ENCODE assay signal across 9 cellular contexts in the genomic region with DNA sequence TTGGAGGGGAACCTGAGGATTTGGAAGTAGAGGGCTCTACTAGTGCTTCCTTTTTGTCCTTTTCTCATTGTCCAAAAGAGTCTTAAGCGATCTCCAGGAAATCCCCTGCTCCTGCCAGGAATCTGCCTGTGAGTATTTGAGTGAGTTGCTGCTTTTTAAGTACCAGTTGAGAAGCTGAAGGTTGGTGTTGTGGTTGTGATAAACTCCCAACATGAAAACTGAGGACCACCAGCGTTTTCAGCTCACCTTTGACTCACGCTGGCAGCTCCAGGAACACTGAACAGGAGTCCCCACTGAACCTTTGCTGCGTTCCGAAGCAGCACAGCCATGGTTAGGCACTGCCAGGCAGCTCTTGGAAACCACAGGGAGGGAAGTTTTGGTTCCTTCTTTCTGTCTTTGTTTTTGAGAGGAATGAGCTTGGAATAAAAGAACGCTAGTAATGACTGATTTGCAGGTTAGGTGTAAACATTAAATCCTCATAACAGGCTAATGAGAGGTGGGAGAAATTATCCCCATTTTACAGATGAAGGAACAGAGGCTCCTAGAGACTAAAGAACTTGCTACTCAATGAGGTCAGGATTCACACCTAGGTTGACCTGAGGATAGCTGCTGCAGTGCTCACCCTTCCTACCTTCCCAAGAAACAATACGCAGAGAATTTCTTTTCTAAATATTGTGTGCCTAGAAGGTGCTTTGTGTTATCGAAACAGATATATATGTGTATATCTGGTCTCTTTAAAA.
DNase-seq lines count a peak whose midpoint lies in the region.
"Had no signal": no experiment of that assay in that cellular context is flagged by ENCODE, and none has a peak within 500 bp of the region (broad histone marks: within the 10 kb centered on the region; RNA-seq: fewer than 3 reads in every experiment).

No MANE protein-coding gene starts in this region.

- H3K27me3 ChIP-seq in ectodermal cell (ENCODE audit: control insufficient read depth, insufficient read depth, low read length, poor library complexity, severe bottlenecking) (no peaks in the 10 kb centered on the region), muscle layer of colon (ENCODE audit: control insufficient read depth in 1 of 2, insufficient read depth in 2 of 2, low read length in 2 of 2) (no peaks in the 10 kb centered on the region)
- H3K27me3 ChIP-seq: pancreas had no signal

- H3K36me3 Mint-ChIP-seq in activated T-cell treated with anti-CD3 and anti-CD28 coated beads, Interleukin-2, amount 50 U/mL, for 24 hours (ENCODE audit: low read depth): no peaks in the 10 kb centered on the region

- 47 to 57% methylated on average over 6 to 8 of the region's 8 CpGs for WGBS in ectodermal cell, 2 experiments

- no peaks in the 10 kb centered on the region for H3K27me3 Mint-ChIP-seq in activated T-cell treated with anti-CD3 and anti-CD28 coated beads, Interleukin-2, amount 50 U/mL, for 24 hours

- DNase-seq in A172 (ENCODE audit: low spot score): peak; percentile 58
- DNase-seq in Kasumi-1 (lab: John Stamatoyannopoulos, UW): peak; percentile 21 to 33
- DNase-seq in activated naive CD4-positive, alpha-beta T cell treated with anti-CD3 and anti-CD28 coated beads, Interleukin-2, amount 50 U/mL, for 16 hours: no peak
- DNase-seq in NCI-H1048 (lab: John Stamatoyannopoulos, UW): no peak
- no peak for DNase-seq in activated T-cell treated with anti-CD3 and anti-CD28 coated beads, Interleukin-2, amount 50 U/mL, for 24 hours
- no peak for DNase-seq in SHP77 (lab: John Stamatoyannopoulos, UW)
- DNase-seq: pancreas had no signal

- H3K4me3 Mint-ChIP-seq in activated T-cell treated with anti-CD3 and anti-CD28 coated beads, Interleukin-2, amount 50 U/mL, for 24 hours: no peak overlapping the region

- H3K4me1 Mint-ChIP-seq in activated T-cell treated with anti-CD3 and anti-CD28 coated beads, Interleukin-2, amount 50 U/mL, for 24 hours (ENCODE audit: low read depth): peaks cover 36% of the 10 kb centered on the region

- H3K27ac Mint-ChIP-seq in activated T-cell treated with anti-CD3 and anti-CD28 coated beads, Interleukin-2, amount 50 U/mL, for 24 hours: no peak overlapping the region

- H3K4me3 ChIP-seq in ectodermal cell (ENCODE audit: insufficient read depth, low read depth, low read length) (no peak overlapping the region), muscle layer of colon (ENCODE audit: low read depth in 1 of 2, low read length in 2 of 2) (peak overlapping the region; percentile 42 to 48)

- H3K4me1 ChIP-seq in ectodermal cell (ENCODE audit: control insufficient read depth, insufficient read depth, low read length): peaks cover 12% of the 10 kb centered on the region
- peaks cover 39% of the 10 kb centered on the region for H3K4me1 ChIP-seq in muscle layer of colon (ENCODE audit: insufficient read depth, low read length)

- H3K9me3 ChIP-seq in ectodermal cell (ENCODE audit: control insufficient read depth, low read length) (no peaks in the 10 kb centered on the region), muscle layer of colon (ENCODE audit: low read length) (no peaks in the 10 kb centered on the region)
- H3K9me3 ChIP-seq: pancreas had no signal

- H3K36me3 ChIP-seq in ectodermal cell (ENCODE audit: control insufficient read depth, insufficient read depth, low read length) (no peaks in the 10 kb centered on the region), muscle layer of colon (ENCODE audit: insufficient read depth, low read length) (no peaks in the 10 kb centered on the region)
- H3K36me3 ChIP-seq: pancreas had no signal

- no peaks in the 10 kb centered on the region for H3K9me3 Mint-ChIP-seq in activated T-cell treated with anti-CD3 and anti-CD28 coated beads, Interleukin-2, amount 50 U/mL, for 24 hours

- H3K27ac ChIP-seq in ectodermal cell (ENCODE audit: insufficient read depth, low read depth, low read length, poor library complexity, severe bottlenecking) (peak overlapping the region; percentile 40), muscle layer of colon (ENCODE audit: low read depth, low read length) (peak overlapping the region; percentile 63)
- H3K27ac ChIP-seq: pancreas had no signal

- H3K9ac ChIP-seq in muscle layer of colon (ENCODE audit: low read length): no peak overlapping the region

Comparison
In these comparisons a context has a peak if more than half of its experiments do, and no peak if none do; other contexts are left out.
1. DNase-seq: peak in A172 (single experiment) and Kasumi-1 (2 of 2); none in activated naive CD4-positive, alpha-beta T cell treated with anti-CD3 and anti-CD28 coated beads, Interleukin-2, amount 50 U/mL, for 16 hours (single experiment), NCI-H1048 (single experiment), activated T-cell treated with anti-CD3 and anti-CD28 coated beads, Interleukin-2, amount 50 U/mL, for 24 hours (single experiment) and SHP77 (0 of 2).